ENCODE assay signal across 1 cellular context in genomic region chrX:40105016-40105790, GRCh38.
A peak's percentile ranks its signal among the peaks of the same experiment; 100 is the strongest.
TF ChIP-seq lines count a peak whose summit lies in the region.

No MANE protein-coding gene starts in this region.

TF ChIP-seq in K562, 482 proteins besides CTCF, POLR2A, EP300 and RAD21 (continued from another document):
- TF ChIP-seq, protein P1, sequence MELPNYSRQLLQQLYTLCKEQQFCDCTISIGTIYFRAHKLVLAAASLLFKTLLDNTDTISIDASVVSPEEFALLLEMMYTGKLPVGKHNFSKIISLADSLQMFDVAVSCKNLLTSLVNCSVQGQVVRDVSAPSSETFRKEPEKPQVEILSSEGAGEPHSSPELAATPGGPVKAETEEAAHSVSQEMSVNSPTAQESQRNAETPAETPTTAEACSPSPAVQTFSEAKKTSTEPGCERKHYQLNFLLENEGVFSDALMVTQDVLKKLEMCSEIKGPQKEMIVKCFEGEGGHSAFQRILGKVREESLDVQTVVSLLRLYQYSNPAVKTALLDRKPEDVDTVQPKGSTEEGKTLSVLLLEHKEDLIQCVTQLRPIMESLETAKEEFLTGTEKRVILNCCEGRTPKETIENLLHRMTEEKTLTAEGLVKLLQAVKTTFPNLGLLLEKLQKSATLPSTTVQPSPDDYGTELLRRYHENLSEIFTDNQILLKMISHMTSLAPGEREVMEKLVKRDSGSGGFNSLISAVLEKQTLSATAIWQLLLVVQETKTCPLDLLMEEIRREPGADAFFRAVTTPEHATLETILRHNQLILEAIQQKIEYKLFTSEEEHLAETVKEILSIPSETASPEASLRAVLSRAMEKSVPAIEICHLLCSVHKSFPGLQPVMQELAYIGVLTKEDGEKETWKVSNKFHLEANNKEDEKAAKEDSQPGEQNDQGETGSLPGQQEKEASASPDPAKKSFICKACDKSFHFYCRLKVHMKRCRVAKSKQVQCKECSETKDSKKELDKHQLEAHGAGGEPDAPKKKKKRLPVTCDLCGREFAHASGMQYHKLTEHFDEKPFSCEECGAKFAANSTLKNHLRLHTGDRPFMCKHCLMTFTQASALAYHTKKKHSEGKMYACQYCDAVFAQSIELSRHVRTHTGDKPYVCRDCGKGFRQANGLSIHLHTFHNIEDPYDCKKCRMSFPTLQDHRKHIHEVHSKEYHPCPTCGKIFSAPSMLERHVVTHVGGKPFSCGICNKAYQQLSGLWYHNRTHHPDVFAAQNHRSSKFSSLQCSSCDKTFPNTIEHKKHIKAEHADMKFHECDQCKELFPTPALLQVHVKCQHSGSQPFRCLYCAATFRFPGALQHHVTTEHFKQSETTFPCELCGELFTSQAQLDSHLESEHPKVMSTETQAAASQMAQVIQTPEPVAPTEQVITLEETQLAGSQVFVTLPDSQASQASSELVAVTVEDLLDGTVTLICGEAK (IDR thresholded peaks at IDR 0.05), result 0 out of 2 replicates have a peak, but pooled peaks have one; percentile 19
- TF ChIP-seq, protein P1 (CRISPR knock-in tag; IDR thresholded peaks at IDR 0.05), result no peak
- TF ChIP-seq CCNT2 (IDR thresholded peaks at IDR 0.05; ENCODE audit: borderline replicate concordance, extremely low read depth, insufficient read length, low read depth, low read length), result peak; percentile 23
- 0 out of 2 replicates have a peak, but pooled peaks have one; percentile 21 for TF ChIP-seq TOE1 (IDR thresholded peaks at IDR 0.05; ENCODE audit: borderline replicate concordance)
- no peak for TF ChIP-seq TOE1 (CRISPR knock-in tag; IDR thresholded peaks at IDR 0.05; ENCODE audit: borderline replicate concordance, low read depth)
- TF ChIP-seq MAZ (CRISPR knock-in tag; conservative IDR thresholded peaks at IDR 0.05 in 1 of 2, IDR thresholded peaks at IDR 0.05 in 1 of 2), result peak in 1 of 2 experiments; percentile 82; a peak in 1 of 4 replicates
